Comparison of ENCODE assay signal across 10 cellular contexts in genomic region chr2:161426788-161427412, GRCh38. TPM values are rescaled to one million over a fixed set of nuclear protein-coding genes. Genes with fewer than 3 reads are reported as not detected.
DNase-seq lines count a peak whose midpoint lies in the region; ATAC-seq, FAIRE-seq and TF ChIP-seq lines count a peak whose summit lies in the region.
"Had no signal": no experiment of that assay in that cellular context is flagged by ENCODE, and none has a peak within 500 bp of the region (broad histone marks: within the 10 kb centered on the region; RNA-seq: fewer than 3 reads in every experiment).

No MANE protein-coding gene starts in this region.

- H2AFZ ChIP-seq in HepG2 (ENCODE audit: low read length) (no peak overlapping the region), GM12878 (ENCODE audit: control insufficient read depth, low read depth, low read length) (peak overlapping the region; percentile 25; the same call in 1 of the 2 replicates)

- H3K79me2 ChIP-seq in HepG2 (ENCODE audit: insufficient read depth, low read length), result no peaks in the 10 kb centered on the region
- H3K79me2 ChIP-seq in GM12878 (ENCODE audit: control insufficient read depth, insufficient read depth, low read length), result no peaks in the 10 kb centered on the region

- H3K4me2 ChIP-seq in HepG2 (ENCODE audit: low read depth, low read length), result no peak overlapping the region
- H3K4me2 ChIP-seq in GM12878 (ENCODE audit: control insufficient read depth, insufficient read depth), result peak overlapping the region; percentile 67; the same call in 1 of the 2 replicates

- TF ChIP-seq CTCF in right lobe of liver (IDR thresholded peaks at IDR 0.05) (peak in 3 of 4 donors; percentile 21 to 26 (median 22)), HepG2 (CRISPR knock-in tag; IDR thresholded peaks at IDR 0.05) (no peak), GM12878 (IDR thresholded peaks at IDR 0.05 in 2 of 3, conservative IDR thresholded peaks at IDR 0.05 in 1 of 3; ENCODE audit: control insufficient read depth in 2 of 3, extremely low read depth in 1 of 3, insufficient read depth in 1 of 3, low read depth in 3 of 3, low read length in 3 of 3) (peak; percentile 7 to 36 (median 26); a peak in 3 of 6 replicates), transverse colon (IDR thresholded peaks at IDR 0.05) (peak in 3 of 5 experiments; percentile 15 to 43 (median 25))

- FAIRE-seq in HepG2 (lab: Jason Lieb, UNC) (no peak), GM12878 (lab: Jason Lieb, UNC) (no peak), GM19239 (lab: Jason Lieb, UNC) (no peak)

- RAD21 ChIA-PET in GM12878 (lab: Charles Lee; ENCODE audit: unreplicated experiment), result no interaction called here

- peaks cover 0 to 11% (median 0%) of the 10 kb centered on the region in 4 donors for H3K4me1 ChIP-seq in right lobe of liver
- no peaks in the 10 kb centered on the region for H3K4me1 ChIP-seq in HepG2 (ENCODE audit: insufficient read depth, low read length)
- H3K4me1 ChIP-seq in GM12878 (ENCODE audit: control insufficient read depth, insufficient read depth, low read length), result no peaks in the 10 kb centered on the region
- peaks cover 5 to 27% (median 21%) of the 10 kb centered on the region in 4 donors for H3K4me1 ChIP-seq in transverse colon

- peak in 1 of 4 donors; percentile 21 for ATAC-seq in right lobe of liver
- no peak for ATAC-seq in HepG2
- peak; percentile 29; the same call in 1 of the 3 replicates for ATAC-seq in GM12878
- ATAC-seq in GM18907 (IDR thresholded peaks at IDR 0.05; ENCODE audit: unreplicated experiment), result no peak

- H3K9ac ChIP-seq in HepG2 (ENCODE audit: insufficient read depth, low read depth, low read length) (no peak overlapping the region), GM12878 (ENCODE audit: control insufficient read depth, insufficient read depth, low read length) (no peak overlapping the region)

- BruUV-seq in HepG2 (replicated peaks; lab: Mats Ljungman, UMichigan) (no TSS peak), GM12878 (replicated peaks; lab: Mats Ljungman, UMichigan) (no TSS peak)

- DNase-seq in right lobe of liver (no peak), HepG2 (ENCODE audit: low spot score) (no peak), GM12878 (ENCODE audit: low read depth, low spot score) (no peak), left kidney (ENCODE audit: low read depth, low spot score) (peak; percentile 81), transverse colon (no peak), midbrain (lab: John Stamatoyannopoulos, UW) (no peak), GM19239 (ENCODE audit: insufficient read length, low spot score) (no peak)
- DNase-seq: DND-41, left cardiac atrium had no signal

- intact Hi-C loops in right lobe of liver (cut with DNase I) (no loop called here), HepG2 (cut with micrococcal nuclease; ENCODE audit: unreplicated experiment) (no loop called here), GM12878 (cut with micrococcal nuclease; ENCODE audit: unreplicated experiment) (loop anchor here (10.0 kb wide), 1 partner anchor 518 kb away; no protein-coding TSS in a partner anchor), transverse colon (cut with DNase I; ENCODE audit: low total_unique reads) (no loop called here)

- no peaks in the 10 kb centered on the region for H3K36me3 ChIP-seq in right lobe of liver
- no peaks in the 10 kb centered on the region for H3K36me3 ChIP-seq in HepG2 (replicated peaks in 1 of 2; ENCODE audit: control insufficient read depth in 1 of 2, insufficient read depth in 2 of 2, low read length in 2 of 2)
- no peaks in the 10 kb centered on the region for H3K36me3 ChIP-seq in GM12878 (ENCODE audit: control insufficient read depth in 2 of 2, insufficient read depth in 2 of 2, low read length in 1 of 2)
- no peaks in the 10 kb centered on the region for H3K36me3 ChIP-seq in transverse colon

- no peaks in the 10 kb centered on the region for H4K20me1 ChIP-seq in HepG2 (ENCODE audit: insufficient read depth, low read length)
- H4K20me1 ChIP-seq in GM12878 (ENCODE audit: control insufficient read depth, insufficient read depth), result no peaks in the 10 kb centered on the region

- POLR2A ChIA-PET in HepG2 (lab: Yijun Ruan, JAX), result no interaction called here
- POLR2A ChIA-PET in GM12878 (lab: Charles Lee), result no interaction called here

- no peak for TF ChIP-seq POLR2A in right lobe of liver (IDR thresholded peaks at IDR 0.05)
- no peak for TF ChIP-seq POLR2A in HepG2 (IDR thresholded peaks at IDR 0.05; ENCODE audit: insufficient read depth in 1 of 2, low read depth in 2 of 2, low read length in 2 of 2)
- TF ChIP-seq POLR2A in GM12878 (IDR thresholded peaks at IDR 0.05; ENCODE audit: low read depth, low read length), result no peak
- no peak for TF ChIP-seq POLR2A in transverse colon (IDR thresholded peaks at IDR 0.05)

- no peak overlapping the region for H3K27ac ChIP-seq in right lobe of liver
- no peak overlapping the region for H3K27ac ChIP-seq in HepG2 (ENCODE audit: extremely low read length, insufficient read depth, low read length)
- no peak overlapping the region for H3K27ac ChIP-seq in GM12878 (ENCODE audit: control insufficient read depth, insufficient read depth)
- H3K27ac ChIP-seq in transverse colon, result no peak overlapping the region

- CTCF ChIA-PET in HepG2 (lab: Yijun Ruan, JAX; ENCODE audit: low intra/inter-chr PET ratio, low total read pairs) (no interaction called here), GM12878 (lab: Yijun Ruan, JAX) (no interaction called here)

- peaks cover 18 to 52% of the 10 kb centered on the region in 2 donors for H3K27me3 ChIP-seq in right lobe of liver
- H3K27me3 ChIP-seq in HepG2 (ENCODE audit: control insufficient read depth in 1 of 2, insufficient read depth in 2 of 2, low read length in 2 of 2), result peaks cover 0 to 33% of the 10 kb centered on the region in 2 experiments; a peak in 3 of 5 replicates
- peaks cover 8 to 39% of the 10 kb centered on the region in 2 experiments for H3K27me3 ChIP-seq in GM12878 (replicated peaks in 1 of 2; ENCODE audit: control insufficient read depth in 2 of 2, insufficient read depth in 2 of 2, low read length in 1 of 2)
- H3K27me3 ChIP-seq in transverse colon, result peaks cover 100% of the 10 kb centered on the region

- SMC1A ChIA-PET in GM12878 (lab: Charles Lee; ENCODE audit: uncharacterized antibody, unreplicated experiment), result no interaction called here

- 2% methylated on average over 15 of the region's 48 CpGs for WGBS in right lobe of liver (ENCODE audit: insufficient coverage, low coverage, low lambda C conversion rate, missing lambda C conversion rate)
- 72% methylated on average over 39 of the region's 48 CpGs for WGBS in HepG2 (ENCODE audit: low lambda C conversion rate)
- WGBS in GM12878 (ENCODE audit: insufficient coverage, insufficient replicate concordance, low lambda C conversion rate, missing lambda C conversion rate), result 31% methylated on average over 27 of the region's 48 CpGs
- WGBS in transverse colon (ENCODE audit: low coverage in 1 of 2), 2 donors, result 6 to 7% methylated on average over 5 to 35 of the region's 48 CpGs

- in situ Hi-C loops in HepG2 (cut with HindIII; ENCODE audit: extremely low pct_ligation_motif_present, low pct_unique_long_range_greater_than_20kb), result no loop called here
- in situ Hi-C loops in GM12878 (cut with MboI), result no loop called here
- in situ Hi-C loops in transverse colon (cut with MboI; ENCODE audit: low pct_ligation_motif_present in 1 of 4, low pct_unique_long_range_greater_than_20kb in 1 of 4, low sequenced_read_pairs in 3 of 4), result no loop called here

- no peak for TF ChIP-seq EP300 in HepG2 (IDR thresholded peaks at IDR 0.05; ENCODE audit: low read depth in 2 of 2, low read length in 2 of 2)
- TF ChIP-seq EP300 in HepG2 (CRISPR knock-in tag; IDR thresholded peaks at IDR 0.05; ENCODE audit: borderline replicate concordance), result no peak
- no peak for TF ChIP-seq EP300 in GM12878 (IDR thresholded peaks at IDR 0.05; ENCODE audit: borderline replicate concordance in 1 of 2, control insufficient read depth in 1 of 2, low read depth in 2 of 2, low read length in 2 of 2)
- no peak for TF ChIP-seq EP300 in transverse colon (IDR thresholded peaks at IDR 0.05; ENCODE audit: low read depth)

- H3K9me3 ChIP-seq in right lobe of liver, result no peaks in the 10 kb centered on the region
- no peaks in the 10 kb centered on the region for H3K9me3 ChIP-seq in HepG2 (ENCODE audit: low read length)
- H3K9me3 ChIP-seq in GM12878 (replicated peaks; ENCODE audit: control insufficient read depth, insufficient read depth, low read length), result no peaks in the 10 kb centered on the region; the same call in 1 of the 3 replicates
- H3K9me3 ChIP-seq in transverse colon, result no peaks in the 10 kb centered on the region

- peak overlapping the region in 1 of 3 donors; percentile 6 for H3K4me3 ChIP-seq in right lobe of liver
- H3K4me3 ChIP-seq in HepG2 (replicated peaks in 1 of 3; ENCODE audit: insufficient read depth in 1 of 3, low read depth in 2 of 3, low read length in 3 of 3), result no peak overlapping the region
- H3K4me3 ChIP-seq in GM12878, result no peak overlapping the region
- peak overlapping the region in 2 of 4 donors; percentile 27 to 41 for H3K4me3 ChIP-seq in transverse colon

- no peak for TF ChIP-seq RAD21 in HepG2 (CRISPR knock-in tag; IDR thresholded peaks at IDR 0.05)
- TF ChIP-seq RAD21 in GM12878 (IDR thresholded peaks at IDR 0.05; ENCODE audit: insufficient read depth, low read depth, low read length), result no peak

RNA-seq across cellular contexts. Expression of gene TBR1, which starts 10.8 kb away (rescaled TPM):
- total RNA-seq in right lobe of liver (not detected), HepG2 (2016; rRNA removed; fragmentation: Illumina TruSeq; extraction: Trizol) (not detected in 2 replicates), GM12878 (2014; rRNA removed) (not detected in 2 replicates), GM12878 (2014; rRNA removed; fragmentation: Illumina TruSeq; extraction: Trizol) (not detected in 2 replicates), GM12878 (2021) (not detected in 2 replicates), transverse colon (not detected)
- total RNA-seq in HepG2 (2016; cell fraction: cytosol; rRNA removed; fragmentation: Illumina TruSeq; extraction: Trizol; ENCODE audit: low read depth), result not detected in 2 replicates
- 0.09 TPM in 1 of 2 replicates, not detected in the other for total RNA-seq in HepG2 (2016; cell fraction: insoluble cytoplasmic fraction; rRNA removed; fragmentation: Illumina TruSeq; extraction: Trizol)
- not detected in 2 replicates for total RNA-seq in HepG2 (2016; cell fraction: membrane; rRNA removed; fragmentation: Illumina TruSeq; extraction: Trizol)
- total RNA-seq in HepG2 (2016; cell fraction: nucleus; rRNA removed; fragmentation: Illumina TruSeq; extraction: Trizol), result 0.03 and 0.06 TPM in 2 replicates
- polyA plus RNA-seq in HepG2 (2011; rRNA removed) (0.03 TPM in 1 of 2 replicates, not detected in the other), GM12878 (2011; rRNA removed) (0.01 and 0.10 TPM in 2 replicates), GM12878 (2014; fragmentation: Illumina TruSeq; extraction: Trizol) (0.14 TPM in 1 of 2 replicates, not detected in the other), GM12878 (2014; fragmentation: Nextera tagmentation; extraction: Ambion mirVana) (not detected), GM12878 (2014; rRNA removed) (not detected in 2 replicates), GM12878 (2016; fragmentation: Nextera tagmentation; extraction: Ambion mirVana) (not detected)
- not detected in 2 replicates for polyA plus RNA-seq in HepG2 (2011; cell fraction: cytosol; rRNA removed)
- polyA plus RNA-seq in HepG2 (2011; cell fraction: nucleus; rRNA removed), result 0.05 and 0.10 TPM in 2 replicates
- polyA plus RNA-seq in HepG2 (2012), result not detected in 2 replicates
- not detected in 2 replicates for polyA plus RNA-seq in HepG2 (2016; cell fraction: cytosol; fragmentation: Illumina TruSeq; extraction: Trizol; ENCODE audit: low read depth)
- polyA plus RNA-seq in HepG2 (2016; cell fraction: insoluble cytoplasmic fraction; fragmentation: Illumina TruSeq; extraction: Trizol; ENCODE audit: low read depth), result not detected in 2 replicates
- not detected in 2 replicates for polyA plus RNA-seq in HepG2 (2016; cell fraction: membrane; fragmentation: Illumina TruSeq; extraction: Trizol; ENCODE audit: low read depth)
- not detected in 2 replicates for polyA plus RNA-seq in HepG2 (2016; cell fraction: nucleus; fragmentation: Illumina TruSeq; extraction: Trizol; ENCODE audit: insufficient read depth, low read depth)
- 0.04 TPM in 1 of 2 replicates, not detected in the other for polyA minus RNA-seq in HepG2 (2011; rRNA and poly(A)+ RNA removed; ENCODE audit: low replicate concordance)
- not detected in 2 replicates for polyA minus RNA-seq in HepG2 (2011; cell fraction: cytosol; rRNA and poly(A)+ RNA removed)
- polyA minus RNA-seq in HepG2 (2011; cell fraction: nucleus; rRNA and poly(A)+ RNA removed), result 0.37 and 0.52 TPM in 2 replicates
- total RNA-seq in GM12878 (2013; cell fraction: nucleolus; rRNA removed), result 0.12 TPM in 1 of 2 replicates, not detected in the other
- not detected for polyA plus RNA-seq in GM12878 (2011; ENCODE audit: low read depth)
- 0.02 TPM in 1 of 2 replicates, not detected in the other for polyA plus RNA-seq in GM12878 (2011; cell fraction: cytosol; rRNA removed)
- polyA plus RNA-seq in GM12878 (2011; cell fraction: nucleus; rRNA removed), result 0.04 and 0.10 TPM in 2 replicates
- polyA plus RNA-seq in GM12878 (2012), result not detected in 2 replicates
- polyA minus RNA-seq in GM12878 (2011; rRNA and poly(A)+ RNA removed), result 0.05 and 0.07 TPM in 2 replicates
- not detected in 2 replicates for polyA minus RNA-seq in GM12878 (2011; cell fraction: cytosol; rRNA and poly(A)+ RNA removed)
- polyA minus RNA-seq in GM12878 (2011; cell fraction: nucleus; rRNA and poly(A)+ RNA removed), result 0.19 and 0.36 TPM in 2 replicates
- total RNA-seq: left cardiac atrium had no signal
